18 cellular contexts compared by ENCODE assay signal in the genomic region with DNA sequence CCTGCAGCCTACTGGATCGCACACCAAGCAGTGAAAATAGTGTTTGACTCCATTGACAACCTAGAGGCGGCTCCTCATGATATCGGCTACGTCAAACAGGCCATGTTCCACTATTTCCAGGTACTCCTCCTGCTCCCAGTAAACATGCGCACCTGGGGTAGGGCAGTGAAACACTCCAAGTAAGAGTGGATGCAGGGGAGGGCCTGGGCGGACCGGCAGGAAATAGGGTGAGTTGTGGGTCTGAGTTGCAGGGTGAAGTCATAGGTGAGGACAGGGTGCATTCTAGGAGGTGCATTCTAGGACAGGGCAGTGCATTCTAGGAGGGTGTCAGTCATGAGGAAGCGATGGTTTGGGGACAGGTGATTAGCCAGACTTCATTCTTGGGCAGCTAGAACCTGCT. TPM values are rescaled to one million over a fixed set of nuclear protein-coding genes. Genes with fewer than 3 reads are reported as not detected.
DNase-seq lines count a peak whose midpoint lies in the region; ATAC-seq, FAIRE-seq and TF ChIP-seq lines count a peak whose summit lies in the region.
"Had no signal": no experiment of that assay in that cellular context is flagged by ENCODE, and none has a peak within 500 bp of the region (broad histone marks: within the 10 kb centered on the region; RNA-seq: fewer than 3 reads in every experiment).

No MANE protein-coding gene starts in this region.

- no peak for TF ChIP-seq EP300 in GM12878 (IDR thresholded peaks at IDR 0.05; ENCODE audit: borderline replicate concordance in 1 of 2, control insufficient read depth in 1 of 2, low read depth in 2 of 2, low read length in 2 of 2)

- no peak overlapping the region for H3K4me3 ChIP-seq in CD4-positive, alpha-beta memory T cell (ENCODE audit: low read length in 2 of 2)
- H3K4me3 ChIP-seq in GM12878: no peak overlapping the region; the same call in 1 of the 2 replicates
- H3K4me3 ChIP-seq in neural progenitor cell: no peak overlapping the region
- H3K4me3 ChIP-seq: HAP-1, thyroid gland had no signal

- TF ChIP-seq CTCF in GM20000 (IDR thresholded peaks at IDR 0.05; ENCODE audit: extremely low read depth, missing control alignments): no peak
- TF ChIP-seq CTCF in GM12878 (IDR thresholded peaks at IDR 0.05 in 2 of 3, conservative IDR thresholded peaks at IDR 0.05 in 1 of 3; ENCODE audit: control insufficient read depth in 2 of 3, extremely low read depth in 1 of 3, insufficient read depth in 1 of 3, low read depth in 3 of 3, low read length in 3 of 3): no peak
- no peak for TF ChIP-seq CTCF in neural progenitor cell (IDR thresholded peaks at IDR 0.05)

- H3K27me3 Mint-ChIP-seq in CD4-positive, alpha-beta memory T cell: no peaks in the 10 kb centered on the region
- peaks cover 5% of the 10 kb centered on the region for H3K27me3 Mint-ChIP-seq in neural progenitor cell (ENCODE audit: insufficient read depth, low read depth)

- H3K27ac Mint-ChIP-seq in CD4-positive, alpha-beta memory T cell: peak overlapping the region; percentile 62 to 100 (median 94)
- H3K27ac Mint-ChIP-seq in neural progenitor cell: peak overlapping the region; percentile 9

- RAD21 ChIA-PET in GM12878 (lab: Charles Lee; ENCODE audit: unreplicated experiment): no interaction called here

- peaks cover 53% of the 10 kb centered on the region for H3K4me1 ChIP-seq in CD4-positive, alpha-beta memory T cell (ENCODE audit: insufficient read depth, low read length)
- peaks cover 29% of the 10 kb centered on the region for H3K4me1 ChIP-seq in GM12878 (ENCODE audit: control insufficient read depth, insufficient read depth, low read length)
- peaks cover 7% of the 10 kb centered on the region for H3K4me1 ChIP-seq in neural progenitor cell
- H3K4me1 ChIP-seq: HAP-1 had no signal

- no peak overlapping the region for H2AFZ ChIP-seq in GM12878 (ENCODE audit: control insufficient read depth, low read depth, low read length)
- H2AFZ ChIP-seq in neural progenitor cell (replicated peaks): no peak overlapping the region

- H3K4me2 ChIP-seq in GM12878 (ENCODE audit: control insufficient read depth, insufficient read depth): peak overlapping the region; percentile 59
- H3K4me2 ChIP-seq in neural progenitor cell: no peak overlapping the region

- in situ Hi-C loops in GM12878 (cut with MboI): no loop called here

- no peaks in the 10 kb centered on the region for H3F3A ChIP-seq in neural progenitor cell (ENCODE audit: low read depth)

- H4K20me1 ChIP-seq in GM12878 (ENCODE audit: control insufficient read depth, insufficient read depth) (no peaks in the 10 kb centered on the region), neural progenitor cell (ENCODE audit: low read depth) (no peaks in the 10 kb centered on the region)

- ATAC-seq in GM12878: no peak
- no peak for ATAC-seq in activated CD4-positive, CD25-positive, alpha-beta regulatory T cell treated with anti-CD3 and anti-CD28 coated beads, Interleukin-2, amount 50 U/mL, for 24 hours
- ATAC-seq: heart right ventricle had no signal

- H3K9ac ChIP-seq in GM12878 (ENCODE audit: control insufficient read depth, insufficient read depth, low read length): no peak overlapping the region
- H3K9ac ChIP-seq in neural progenitor cell: no peak overlapping the region

- H3K27ac ChIP-seq in CD4-positive, alpha-beta memory T cell (ENCODE audit: low read depth, low read length): no peak overlapping the region
- H3K27ac ChIP-seq in GM12878 (ENCODE audit: control insufficient read depth, insufficient read depth) (peak overlapping the region; percentile 95), neural progenitor cell (no peak overlapping the region)
- H3K27ac ChIP-seq: thyroid gland had no signal

- CTCF ChIA-PET in CD4-positive, alpha-beta memory T cell (lab: Charles Lee; ENCODE audit: partially characterized antibody): interaction anchor here (3.0 kb wide), 1 partner anchor 57 kb away, joined by 18 read pairs; the partner anchor contains the start of genes MCEE and MPHOSPH10
- CTCF ChIA-PET in GM12878 (lab: Yijun Ruan, JAX): interaction anchor here (4.6 kb wide), 1 partner anchor 8 kb away, joined by 36 read pairs; no protein-coding TSS in a partner anchor

- peaks cover 48 to 60% (median 52%) of the 10 kb centered on the region in 4 donors for H3K4me1 Mint-ChIP-seq in CD4-positive, alpha-beta memory T cell
- peaks cover 13% of the 10 kb centered on the region for H3K4me1 Mint-ChIP-seq in neural progenitor cell

- BruUV-seq in GM12878 (replicated peaks; lab: Mats Ljungman, UMichigan): no TSS peak

- TF ChIP-seq POLR2A in GM12878 (IDR thresholded peaks at IDR 0.05; ENCODE audit: low read depth, low read length): no peak

- H3K9me3 ChIP-seq in CD4-positive, alpha-beta memory T cell (ENCODE audit: control insufficient read depth in 1 of 2, low read length in 2 of 2): no peaks in the 10 kb centered on the region
- H3K9me3 ChIP-seq in GM12878 (replicated peaks; ENCODE audit: control insufficient read depth, insufficient read depth, low read length) (no peaks in the 10 kb centered on the region), neural progenitor cell (ENCODE audit: low read depth) (no peaks in the 10 kb centered on the region)
- H3K9me3 ChIP-seq: HAP-1, heart right ventricle, thyroid gland had no signal

- H3K36me3 Mint-ChIP-seq in CD4-positive, alpha-beta memory T cell: peaks cover 36 to 58% of the 10 kb centered on the region in 2 donors
- H3K36me3 Mint-ChIP-seq in neural progenitor cell: peaks cover 10% of the 10 kb centered on the region

- no peaks in the 10 kb centered on the region for H3K27me3 ChIP-seq in CD4-positive, alpha-beta memory T cell (ENCODE audit: insufficient read depth, low read length)
- H3K27me3 ChIP-seq in GM12878 (replicated peaks in 1 of 2; ENCODE audit: control insufficient read depth in 2 of 2, insufficient read depth in 2 of 2, low read length in 1 of 2): no peaks in the 10 kb centered on the region
- H3K27me3 ChIP-seq in neural progenitor cell: no peaks in the 10 kb centered on the region
- H3K27me3 ChIP-seq: heart right ventricle, thyroid gland had no signal

- no peak for FAIRE-seq in GM12878 (lab: Jason Lieb, UNC)
- FAIRE-seq: TTC549 had no signal

- intact Hi-C loops in CD4-positive, alpha-beta memory T cell (cut with micrococcal nuclease): no loop called here
- intact Hi-C loops in GM12878 (cut with micrococcal nuclease; ENCODE audit: unreplicated experiment): loop anchor here (2.0 kb wide), 1 partner anchor 57 kb away; the partner anchor contains the start of genes MCEE and MPHOSPH10

- TF ChIP-seq RAD21 in GM12878 (IDR thresholded peaks at IDR 0.05; ENCODE audit: insufficient read depth, low read depth, low read length): no peak

- H3K9me3 Mint-ChIP-seq in CD4-positive, alpha-beta memory T cell: peaks cover 0 to under 1% (median 0%) of the 10 kb centered on the region in 8 donors
- H3K9me3 Mint-ChIP-seq in neural progenitor cell: no peaks in the 10 kb centered on the region

- H3K4me3 Mint-ChIP-seq in CD4-positive, alpha-beta memory T cell: peak overlapping the region in 5 of 8 donors; percentile 21 to 97 (median 47)
- H3K4me3 Mint-ChIP-seq in neural progenitor cell: peak overlapping the region; percentile 34

- 97% methylated on average over 8 of the region's 8 CpGs for WGBS in GM12878 (ENCODE audit: insufficient coverage, insufficient replicate concordance, low lambda C conversion rate, missing lambda C conversion rate)

- SMC1A ChIA-PET in GM12878 (lab: Charles Lee; ENCODE audit: uncharacterized antibody, unreplicated experiment): no interaction called here

- POLR2A ChIA-PET in CD4-positive, alpha-beta memory T cell (lab: Charles Lee; ENCODE audit: partially characterized antibody): interaction anchor here (8.1 kb wide), 1 partner anchor 58 kb away, joined by 154 read pairs; the partner anchor contains the start of genes MCEE and MPHOSPH10
- POLR2A ChIA-PET in GM12878 (lab: Charles Lee): interaction anchor here (1.3 kb wide), 1 partner anchor 8 kb away, joined by 5 read pairs; no protein-coding TSS in a partner anchor

- peaks cover 47% of the 10 kb centered on the region for H3K36me3 ChIP-seq in CD4-positive, alpha-beta memory T cell (ENCODE audit: insufficient read depth, low read length)
- H3K36me3 ChIP-seq in GM12878 (ENCODE audit: control insufficient read depth in 2 of 2, insufficient read depth in 2 of 2, low read length in 1 of 2) (peaks cover 19 to 34% of the 10 kb centered on the region in 2 experiments), neural progenitor cell (no peaks in the 10 kb centered on the region)

- peaks cover 52% of the 10 kb centered on the region for H3K79me2 ChIP-seq in GM12878 (ENCODE audit: control insufficient read depth, insufficient read depth, low read length)
- H3K79me2 ChIP-seq in neural progenitor cell (ENCODE audit: low read depth): peaks cover 19% of the 10 kb centered on the region

- peak in 1 of 5 donors; percentile 36 for DNase-seq in CD4-positive, alpha-beta memory T cell
- DNase-seq in GM20000 (ENCODE audit: low spot score) (peak; percentile 0), GM12878 (ENCODE audit: low read depth, low spot score) (no peak), neural progenitor cell (ENCODE audit: low spot score) (no peak), GOT3 (lab: John Stamatoyannopoulos, UW) (no peak), NCI-H2171 (lab: John Stamatoyannopoulos, UW) (no peak)
- DNase-seq: activated CD4-positive, alpha-beta T cell treated with anti-CD3 and anti-CD28 coated beads, Interleukin-2, amount 50 U/mL, for 1 hour; activated T-cell treated with anti-CD3 and anti-CD28 coated beads, Interleukin-2, amount 50 U/mL, for 48 hours; central memory CD4-positive, alpha-beta T cell; heart right ventricle; NCI-H1417 treated with DMSO at 0.1 percent for 48 hours; NCI-H524 treated with DMSO at 0.1 percent for 48 hours; occipital lobe; retina; thyroid gland had no signal

RNA-seq across cellular contexts. Expression of gene NAGK, which starts 5.0 kb away (rescaled TPM):
- total RNA-seq in CD4-positive, alpha-beta memory T cell: 100 to 1,000 TPM; 161 to 167 TPM
- 10 to 100 TPM; 73.8 to 82.4 TPM for polyA plus RNA-seq in CD4-positive, alpha-beta memory T cell
- total RNA-seq in GM12878 (2013; cell fraction: nucleolus; rRNA removed): 110 and 119 TPM in 2 replicates
- 110 and 116 TPM in 2 replicates for total RNA-seq in GM12878 (2014; rRNA removed)
- total RNA-seq in GM12878 (2014; rRNA removed; fragmentation: Illumina TruSeq; extraction: Trizol): 67.7 and 74.4 TPM in 2 replicates
- 123 and 135 TPM in 2 replicates for total RNA-seq in GM12878 (2021)
- 97.8 TPM for polyA plus RNA-seq in GM12878 (2011; ENCODE audit: low read depth)
- polyA plus RNA-seq in GM12878 (2011; rRNA removed): 65.3 and 85.5 TPM in 2 replicates
- 99.7 and 115 TPM in 2 replicates for polyA plus RNA-seq in GM12878 (2011; cell fraction: cytosol; rRNA removed)
- polyA plus RNA-seq in GM12878 (2011; cell fraction: nucleus; rRNA removed): 174 and 177 TPM in 2 replicates
- polyA plus RNA-seq in GM12878 (2012): 147 and 163 TPM in 2 replicates
- 71.3 and 115 TPM in 2 replicates for polyA plus RNA-seq in GM12878 (2014; fragmentation: Illumina TruSeq; extraction: Trizol)
- polyA plus RNA-seq in GM12878 (2014; fragmentation: Nextera tagmentation; extraction: Ambion mirVana): 10 to 100 TPM; 67.8 to 72.5 TPM
- polyA plus RNA-seq in GM12878 (2014; rRNA removed): 131 and 137 TPM in 2 replicates
- polyA plus RNA-seq in GM12878 (2016; fragmentation: Nextera tagmentation; extraction: Ambion mirVana): 100 to 1,000 TPM; 121 to 122 TPM
- 64.8 and 73.5 TPM in 2 replicates for polyA minus RNA-seq in GM12878 (2011; rRNA and poly(A)+ RNA removed)
- polyA minus RNA-seq in GM12878 (2011; cell fraction: cytosol; rRNA and poly(A)+ RNA removed): 14.8 and 22.1 TPM in 2 replicates
- polyA minus RNA-seq in GM12878 (2011; cell fraction: nucleus; rRNA and poly(A)+ RNA removed): 70.4 and 127 TPM in 2 replicates
- 18.4 and 43.5 TPM in 2 replicates for total RNA-seq in neural progenitor cell (ENCODE audit: low replicate concordance)

RNA-seq across cellular contexts. Expression of gene MCEE, which starts 56.6 kb away (rescaled TPM):
- 10 to 100 TPM; 27.1 to 30.0 TPM for total RNA-seq in CD4-positive, alpha-beta memory T cell
- polyA plus RNA-seq in CD4-positive, alpha-beta memory T cell: 10 to 100 TPM; 20.7 to 24.7 TPM
- total RNA-seq in GM12878 (2013; cell fraction: nucleolus; rRNA removed): 68.9 and 73.3 TPM in 2 replicates
- 19.3 and 23.5 TPM in 2 replicates for total RNA-seq in GM12878 (2014; rRNA removed)
- total RNA-seq in GM12878 (2014; rRNA removed; fragmentation: Illumina TruSeq; extraction: Trizol): 17.1 and 18.0 TPM in 2 replicates
- 14.4 and 17.3 TPM in 2 replicates for total RNA-seq in GM12878 (2021)
- 17.5 TPM for polyA plus RNA-seq in GM12878 (2011; ENCODE audit: low read depth)
- 19.0 and 24.1 TPM in 2 replicates for polyA plus RNA-seq in GM12878 (2011; rRNA removed)
- polyA plus RNA-seq in GM12878 (2011; cell fraction: cytosol; rRNA removed): 8.9 and 10.4 TPM in 2 replicates
- 21.0 and 23.7 TPM in 2 replicates for polyA plus RNA-seq in GM12878 (2011; cell fraction: nucleus; rRNA removed)
- 21.0 and 21.5 TPM in 2 replicates for polyA plus RNA-seq in GM12878 (2012)
- 19.3 and 23.2 TPM in 2 replicates for polyA plus RNA-seq in GM12878 (2014; fragmentation: Illumina TruSeq; extraction: Trizol)
- polyA plus RNA-seq in GM12878 (2014; fragmentation: Nextera tagmentation; extraction: Ambion mirVana): 10 to 100 TPM; 43.6 to 63.4 TPM
- 21.3 and 22.4 TPM in 2 replicates for polyA plus RNA-seq in GM12878 (2014; rRNA removed)
- polyA plus RNA-seq in GM12878 (2016; fragmentation: Nextera tagmentation; extraction: Ambion mirVana): 10 to 100 TPM; 37.7 to 41.9 TPM
- 6.4 and 10.7 TPM in 2 replicates for polyA minus RNA-seq in GM12878 (2011; rRNA and poly(A)+ RNA removed)
- 2.0 and 2.7 TPM in 2 replicates for polyA minus RNA-seq in GM12878 (2011; cell fraction: cytosol; rRNA and poly(A)+ RNA removed)
- 10.6 and 14.6 TPM in 2 replicates for polyA minus RNA-seq in GM12878 (2011; cell fraction: nucleus; rRNA and poly(A)+ RNA removed)
- total RNA-seq in neural progenitor cell (ENCODE audit: low replicate concordance): 8.0 and 24.7 TPM in 2 replicates

RNA-seq across cellular contexts. Expression of gene MPHOSPH10, which starts 57.0 kb away (rescaled TPM):
- total RNA-seq in CD4-positive, alpha-beta memory T cell: 10 to 100 TPM; 50.6 to 54.2 TPM
- polyA plus RNA-seq in CD4-positive, alpha-beta memory T cell: 10 to 100 TPM; 13.4 to 32.0 TPM
- 37.7 and 41.4 TPM in 2 replicates for total RNA-seq in GM12878 (2013; cell fraction: nucleolus; rRNA removed)
- total RNA-seq in GM12878 (2014; rRNA removed): 27.7 and 34.3 TPM in 2 replicates
- total RNA-seq in GM12878 (2014; rRNA removed; fragmentation: Illumina TruSeq; extraction: Trizol): 39.7 and 43.0 TPM in 2 replicates
- 36.4 and 42.3 TPM in 2 replicates for total RNA-seq in GM12878 (2021)
- 14.3 TPM for polyA plus RNA-seq in GM12878 (2011; ENCODE audit: low read depth)
- 23.8 and 38.7 TPM in 2 replicates for polyA plus RNA-seq in GM12878 (2011; rRNA removed)
- 5.9 and 6.9 TPM in 2 replicates for polyA plus RNA-seq in GM12878 (2011; cell fraction: cytosol; rRNA removed)
- polyA plus RNA-seq in GM12878 (2011; cell fraction: nucleus; rRNA removed): 16.4 and 23.1 TPM in 2 replicates
- 23.6 and 23.9 TPM in 2 replicates for polyA plus RNA-seq in GM12878 (2012)
- 56.8 and 71.1 TPM in 2 replicates for polyA plus RNA-seq in GM12878 (2014; fragmentation: Illumina TruSeq; extraction: Trizol)
- 10 to 100 TPM; 29.1 to 40.4 TPM for polyA plus RNA-seq in GM12878 (2014; fragmentation: Nextera tagmentation; extraction: Ambion mirVana)
- 30.7 and 37.0 TPM in 2 replicates for polyA plus RNA-seq in GM12878 (2014; rRNA removed)
- polyA plus RNA-seq in GM12878 (2016; fragmentation: Nextera tagmentation; extraction: Ambion mirVana): 10 to 100 TPM; 44.9 to 46.9 TPM
- 10.3 and 11.2 TPM in 2 replicates for polyA minus RNA-seq in GM12878 (2011; rRNA and poly(A)+ RNA removed)
- polyA minus RNA-seq in GM12878 (2011; cell fraction: cytosol; rRNA and poly(A)+ RNA removed): 8.6 and 8.8 TPM in 2 replicates
- 13.2 and 25.7 TPM in 2 replicates for polyA minus RNA-seq in GM12878 (2011; cell fraction: nucleus; rRNA and poly(A)+ RNA removed)
- 15.2 and 29.6 TPM in 2 replicates for total RNA-seq in neural progenitor cell (ENCODE audit: low replicate concordance)
